ENCODE assay signal across 9 cellular contexts in genomic region chr15:82709421-82710207, GRCh38. TPM values are rescaled to one million over a fixed set of nuclear protein-coding genes. Genes with fewer than 3 reads are reported as not detected.
DNase-seq lines count a peak whose midpoint lies in the region; ATAC-seq, FAIRE-seq and TF ChIP-seq lines count a peak whose summit lies in the region.
"Had no signal": no experiment of that assay in that cellular context is flagged by ENCODE, and none has a peak within 500 bp of the region (broad histone marks: within the 10 kb centered on the region; RNA-seq: fewer than 3 reads in every experiment).

A gene with protein sequence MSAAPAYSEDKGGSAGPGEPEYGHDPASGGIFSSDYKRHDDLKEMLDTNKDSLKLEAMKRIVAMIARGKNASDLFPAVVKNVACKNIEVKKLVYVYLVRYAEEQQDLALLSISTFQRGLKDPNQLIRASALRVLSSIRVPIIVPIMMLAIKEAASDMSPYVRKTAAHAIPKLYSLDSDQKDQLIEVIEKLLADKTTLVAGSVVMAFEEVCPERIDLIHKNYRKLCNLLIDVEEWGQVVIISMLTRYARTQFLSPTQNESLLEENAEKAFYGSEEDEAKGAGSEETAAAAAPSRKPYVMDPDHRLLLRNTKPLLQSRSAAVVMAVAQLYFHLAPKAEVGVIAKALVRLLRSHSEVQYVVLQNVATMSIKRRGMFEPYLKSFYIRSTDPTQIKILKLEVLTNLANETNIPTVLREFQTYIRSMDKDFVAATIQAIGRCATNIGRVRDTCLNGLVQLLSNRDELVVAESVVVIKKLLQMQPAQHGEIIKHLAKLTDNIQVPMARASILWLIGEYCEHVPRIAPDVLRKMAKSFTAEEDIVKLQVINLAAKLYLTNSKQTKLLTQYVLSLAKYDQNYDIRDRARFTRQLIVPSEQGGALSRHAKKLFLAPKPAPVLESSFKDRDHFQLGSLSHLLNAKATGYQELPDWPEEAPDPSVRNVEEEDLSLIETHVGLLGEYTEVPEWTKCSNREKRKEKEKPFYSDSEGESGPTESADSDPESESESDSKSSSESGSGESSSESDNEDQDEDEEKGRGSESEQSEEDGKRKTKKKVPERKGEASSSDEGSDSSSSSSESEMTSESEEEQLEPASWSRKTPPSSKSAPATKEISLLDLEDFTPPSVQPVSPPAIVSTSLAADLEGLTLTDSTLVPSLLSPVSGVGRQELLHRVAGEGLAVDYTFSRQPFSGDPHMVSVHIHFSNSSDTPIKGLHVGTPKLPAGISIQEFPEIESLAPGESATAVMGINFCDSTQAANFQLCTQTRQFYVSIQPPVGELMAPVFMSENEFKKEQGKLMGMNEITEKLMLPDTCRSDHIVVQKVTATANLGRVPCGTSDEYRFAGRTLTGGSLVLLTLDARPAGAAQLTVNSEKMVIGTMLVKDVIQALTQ (minus strand): TSS chr15:82709875. CDS start chr15:82709706, 169 bp downstream.

- H3K4me1 Mint-ChIP-seq in IgD-negative memory B cell: no peaks in the 10 kb centered on the region
- no peaks in the 10 kb centered on the region for H3K4me1 Mint-ChIP-seq in nephron

- H3K36me3 Mint-ChIP-seq in IgD-negative memory B cell (no peaks in the 10 kb centered on the region), nephron (ENCODE audit: low read depth) (no peaks in the 10 kb centered on the region)

- H3K27me3 Mint-ChIP-seq in IgD-negative memory B cell (peaks cover 12% of the 10 kb centered on the region), nephron (ENCODE audit: low read depth) (peaks cover 30% of the 10 kb centered on the region)

- no peak for FAIRE-seq in RCC 7860 (lab: Jason Lieb, UNC)

- H3K9me3 Mint-ChIP-seq in IgD-negative memory B cell (no peaks in the 10 kb centered on the region), nephron (no peaks in the 10 kb centered on the region)

- peak; percentile 90 for ATAC-seq in GM21576 (IDR thresholded peaks at IDR 0.05; ENCODE audit: unreplicated experiment)

- H3K4me3 Mint-ChIP-seq in IgD-negative memory B cell: peak within 1 kb of the TSS; percentile 61 to 86 (median 78)
- peak within 1 kb of the TSS; percentile 67 to 75 (median 75) for H3K4me3 Mint-ChIP-seq in nephron

- in situ Hi-C loops in Caki2 (cut with HindIII; ENCODE audit: low pct_unique_long_range_greater_than_20kb, low sequenced_read_pairs): no loop called here

- no peak within 1 kb of the TSS for H3K27ac Mint-ChIP-seq in IgD-negative memory B cell
- H3K27ac Mint-ChIP-seq in nephron: no peak within 1 kb of the TSS

- no peak for TF ChIP-seq CTCF in nephron (IDR thresholded peaks at IDR 0.05; ENCODE audit: unreplicated experiment in 3 of 3)

- DNase-seq in Caki2 (ENCODE audit: low read depth) (peak; percentile 72), RCC 7860 (ENCODE audit: low spot score) (peak; percentile 34), fibroblast of peridontal ligament (ENCODE audit: extremely low read depth) (peak; percentile 41)
- peak; percentile 27 to 43 for DNase-seq in activated T-helper 1 cell treated with anti-CD3 and anti-CD28 coated beads, Interleukin-2, amount 50 U/mL, for 16 hours (ENCODE audit: low read depth in 1 of 2, low spot score in 1 of 2)
- DNase-seq in stimulated activated naive CD4-positive, alpha-beta T cell (lab: John Stamatoyannopoulos, UW): peak; percentile 39 to 57 (median 52)

RNA-seq across cellular contexts. Expression of the gene that starts here (rescaled TPM):
- 5.3 and 6.7 TPM in 2 replicates for total RNA-seq in Caki2 (2014; rRNA removed; shearing (Covaris generic); ENCODE audit: low replicate concordance)
- 0.35 TPM for polyA plus RNA-seq in IgD-negative memory B cell
- total RNA-seq: glomerular endothelial cell had no signal

Comparison
In these comparisons a context has a peak if more than half of its experiments do, and no peak if none do; other contexts are left out.
1. Peak in every context shown above with its lines: DNase-seq and ATAC-seq.